8 cellular contexts compared by ENCODE assay signal in the genomic region with DNA sequence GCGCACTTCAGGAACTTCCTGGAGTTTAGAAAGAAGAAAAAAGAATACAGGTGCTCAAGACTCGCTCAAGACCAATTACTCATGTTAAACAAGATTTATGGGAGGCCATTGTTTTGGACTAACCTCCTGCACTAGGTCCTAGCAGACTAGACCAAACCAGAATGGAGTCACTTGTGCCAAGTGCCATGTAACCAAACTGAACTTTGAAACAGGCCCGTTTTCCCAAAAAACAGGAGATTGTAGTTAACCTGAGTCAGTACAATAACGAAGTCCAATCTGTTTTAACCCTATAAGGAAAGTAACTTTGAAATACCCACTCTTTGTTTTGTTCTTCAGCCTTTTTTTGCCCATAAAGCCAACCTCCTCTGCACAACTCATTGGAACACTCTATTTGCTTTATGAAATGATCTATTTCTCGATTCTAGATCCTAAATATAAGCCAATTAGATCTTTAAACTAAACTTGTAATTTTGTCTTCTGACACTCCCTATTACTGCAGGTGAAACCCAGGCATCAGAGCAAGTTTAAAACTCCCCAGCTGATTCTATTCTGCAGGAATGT. TPM values are rescaled to one million over a fixed set of nuclear protein-coding genes. Genes with fewer than 3 reads are reported as not detected.
DNase-seq lines count a peak whose midpoint lies in the region; ATAC-seq, FAIRE-seq and TF ChIP-seq lines count a peak whose summit lies in the region.

No MANE protein-coding gene starts in this region.

- no peaks in the 10 kb centered on the region for H4K20me1 ChIP-seq in GM12878 (ENCODE audit: control insufficient read depth, insufficient read depth)

- BruUV-seq in GM12878 (replicated peaks; lab: Mats Ljungman, UMichigan) = TSS peak; percentile 98

- 75% methylated on average over 5 of the region's 5 CpGs for WGBS in GM12878 (ENCODE audit: insufficient coverage, insufficient replicate concordance, low lambda C conversion rate, missing lambda C conversion rate)
- 95% methylated on average over 5 of the region's 5 CpGs for WGBS in mesenchymal stem cell

- H3K14ac ChIP-seq in mesenchymal stem cell (ENCODE audit: low read length in 2 of 2) = no peak overlapping the region

- SMC1A ChIA-PET in GM12878 (lab: Charles Lee; ENCODE audit: uncharacterized antibody, unreplicated experiment) = interaction anchor here (0.9 to 1.2 kb wide), 3 partner anchors 15 to 97 kb away, joined by 3 to 5 read pairs (median 3); no protein-coding TSS in a partner anchor

- peaks cover 41% of the 10 kb centered on the region for H3K4me1 Mint-ChIP-seq in activated naive CD4-positive, alpha-beta T cell treated with anti-CD3 and anti-CD28 coated beads, Interleukin-2, amount 10 ng/mL, durations not matched to agents 7 days and 5 days

- no peaks in the 10 kb centered on the region for H3K9me3 ChIP-seq in GM12878 (replicated peaks; ENCODE audit: control insufficient read depth, insufficient read depth, low read length)
- no peaks in the 10 kb centered on the region for H3K9me3 ChIP-seq in mesenchymal stem cell (ENCODE audit: control insufficient read depth, low read length)
- no peaks in the 10 kb centered on the region for H3K9me3 ChIP-seq in upper lobe of right lung

- H3K9ac ChIP-seq in GM12878 (ENCODE audit: control insufficient read depth, insufficient read depth, low read length) (peak overlapping the region; percentile 82), mesenchymal stem cell (ENCODE audit: low read length) (peak overlapping the region; percentile 91)

- RAD21 ChIA-PET in GM12878 (lab: Charles Lee; ENCODE audit: unreplicated experiment) = interaction anchor here (1.2 kb wide), 1 partner anchor 8 kb away, joined by 3 read pairs; no protein-coding TSS in a partner anchor

- DNase-seq in activated naive CD4-positive, alpha-beta T cell treated with anti-CD3 and anti-CD28 coated beads, Interleukin-2, amount 10 ng/mL, durations not matched to agents 7 days and 5 days = no peak
- no peak for DNase-seq in activated naive CD4-positive, alpha-beta T cell treated with anti-CD3 and anti-CD28 coated beads, Interleukin-2, amount 50 U/mL, for 16 hours
- DNase-seq in GM12878 (ENCODE audit: low read depth, low spot score) = no peak
- DNase-seq in mesenchymal stem cell = no peak
- DNase-seq in upper lobe of right lung = no peak
- no peak for DNase-seq in epidermal melanocyte (ENCODE audit: insufficient read length, low spot score)
- DNase-seq in NOMO-1 treated with dmso at 0.1 percent for 144 hours (lab: John Stamatoyannopoulos, UW; ENCODE audit: unreplicated experiment) = no peak
- no peak for DNase-seq in stimulated activated CD4-positive, alpha-beta T cell treated with anti-CD3 and anti-CD28 coated beads, Interleukin-4, amount 100 ng/mL, for 1 hour

- H3K4me1 ChIP-seq in GM12878 (ENCODE audit: control insufficient read depth, insufficient read depth, low read length) (peaks cover 7% of the 10 kb centered on the region), mesenchymal stem cell (ENCODE audit: control insufficient read depth, insufficient read depth, low read depth, low read length) (peaks cover 3% of the 10 kb centered on the region), upper lobe of right lung (peaks cover 15% of the 10 kb centered on the region)

- H3K4me3 ChIP-seq in GM12878 (peak overlapping the region; percentile 70), mesenchymal stem cell (ENCODE audit: insufficient read depth in 1 of 2, low read depth in 1 of 2, low read length in 2 of 2) (peak overlapping the region in 1 of 2 experiments; percentile 89), upper lobe of right lung (peak overlapping the region; percentile 87)

- peak overlapping the region in 1 of 2 experiments; percentile 35 for H2BK12ac ChIP-seq in mesenchymal stem cell (ENCODE audit: low read length in 2 of 2)

- peak overlapping the region in 1 of 2 experiments; percentile 82 for H3K4ac ChIP-seq in mesenchymal stem cell (ENCODE audit: low read depth in 1 of 2, low read length in 2 of 2)

- H2BK15ac ChIP-seq in mesenchymal stem cell (ENCODE audit: low read depth, poor library complexity, severe bottlenecking) = no peak overlapping the region

- H2AK5ac ChIP-seq in mesenchymal stem cell (ENCODE audit: low read length, severe bottlenecking) = peak overlapping the region; percentile 81

- H2BK5ac ChIP-seq in mesenchymal stem cell (ENCODE audit: low read depth, low read length, poor library complexity, severe bottlenecking) = peak overlapping the region; percentile 90

- CTCF ChIA-PET in activated naive CD4-positive, alpha-beta T cell treated with anti-CD3 and anti-CD28 coated beads, Interleukin-2, amount 10 ng/mL, durations not matched to agents 7 days and 5 days (lab: Charles Lee) = no interaction called here
- CTCF ChIA-PET in GM12878 (lab: Yijun Ruan, JAX) = interaction anchor here (0.7 kb wide), 1 partner anchor 16 kb away, joined by 3 read pairs; no protein-coding TSS in a partner anchor

- no peaks in the 10 kb centered on the region for H3K36me3 ChIP-seq in GM12878 (ENCODE audit: control insufficient read depth in 2 of 2, insufficient read depth in 2 of 2, low read length in 1 of 2)
- no peaks in the 10 kb centered on the region for H3K36me3 ChIP-seq in mesenchymal stem cell (ENCODE audit: control insufficient read depth in 1 of 2, insufficient read depth in 2 of 2, low read depth in 1 of 2, low read length in 2 of 2)
- no peaks in the 10 kb centered on the region for H3K36me3 ChIP-seq in upper lobe of right lung

- POLR2A ChIA-PET in GM12878 (lab: Charles Lee) = no interaction called here

- no peak overlapping the region for H4K91ac ChIP-seq in mesenchymal stem cell (ENCODE audit: low read length)

- H3K27me3 ChIP-seq in GM12878 (replicated peaks in 1 of 2; ENCODE audit: control insufficient read depth in 2 of 2, insufficient read depth in 2 of 2, low read length in 1 of 2) (no peaks in the 10 kb centered on the region), mesenchymal stem cell (ENCODE audit: control insufficient read depth in 1 of 2, insufficient read depth in 1 of 2, low read length in 2 of 2) (no peaks in the 10 kb centered on the region), upper lobe of right lung (no peaks in the 10 kb centered on the region)

- H2BK120ac ChIP-seq in mesenchymal stem cell (ENCODE audit: low read depth, low read length) = no peak overlapping the region

- no peak for TF ChIP-seq RAD21 in GM12878 (IDR thresholded peaks at IDR 0.05; ENCODE audit: insufficient read depth, low read depth, low read length)

- intact Hi-C loops in GM12878 (cut with micrococcal nuclease; ENCODE audit: unreplicated experiment) (loop anchor here (5.0 to 10.0 kb wide), 2 partner anchors 142 to 315 kb away; partner anchors contain the start of genes MAP10 and SIPA1L2), upper lobe of right lung (cut with DNase I) (no loop called here)

- peak overlapping the region; percentile 90 for H3K27ac Mint-ChIP-seq in activated naive CD4-positive, alpha-beta T cell treated with anti-CD3 and anti-CD28 coated beads, Interleukin-2, amount 10 ng/mL, durations not matched to agents 7 days and 5 days

- H3K79me1 ChIP-seq in mesenchymal stem cell (replicated peaks; ENCODE audit: low read length, poor library complexity, severe bottlenecking) = peaks cover 5% of the 10 kb centered on the region

- no peaks in the 10 kb centered on the region for H3K9me3 Mint-ChIP-seq in activated naive CD4-positive, alpha-beta T cell treated with anti-CD3 and anti-CD28 coated beads, Interleukin-2, amount 10 ng/mL, durations not matched to agents 7 days and 5 days

- H3K18ac ChIP-seq in mesenchymal stem cell (ENCODE audit: low read depth in 1 of 2, low read length in 2 of 2) = peak overlapping the region; percentile 34 to 75

- H3K79me2 ChIP-seq in GM12878 (ENCODE audit: control insufficient read depth, insufficient read depth, low read length) = peaks cover 14% of the 10 kb centered on the region

- no peak for TF ChIP-seq POLR2A in GM12878 (IDR thresholded peaks at IDR 0.05; ENCODE audit: low read depth, low read length)

- peaks cover 9% of the 10 kb centered on the region for H3K36me3 Mint-ChIP-seq in activated naive CD4-positive, alpha-beta T cell treated with anti-CD3 and anti-CD28 coated beads, Interleukin-2, amount 10 ng/mL, durations not matched to agents 7 days and 5 days

- no peaks in the 10 kb centered on the region for H3K27me3 Mint-ChIP-seq in activated naive CD4-positive, alpha-beta T cell treated with anti-CD3 and anti-CD28 coated beads, Interleukin-2, amount 10 ng/mL, durations not matched to agents 7 days and 5 days

- TF ChIP-seq EP300 in GM12878 (IDR thresholded peaks at IDR 0.05; ENCODE audit: borderline replicate concordance in 1 of 2, control insufficient read depth in 1 of 2, low read depth in 2 of 2, low read length in 2 of 2) = no peak

- TF ChIP-seq CTCF in GM12878 (IDR thresholded peaks at IDR 0.05 in 2 of 3, conservative IDR thresholded peaks at IDR 0.05 in 1 of 3; ENCODE audit: control insufficient read depth in 2 of 3, extremely low read depth in 1 of 3, insufficient read depth in 1 of 3, low read depth in 3 of 3, low read length in 3 of 3) = no peak
- TF ChIP-seq CTCF in upper lobe of right lung (IDR thresholded peaks at IDR 0.05) = no peak

- peak overlapping the region; percentile 88 for H3K4me2 ChIP-seq in GM12878 (ENCODE audit: control insufficient read depth, insufficient read depth)
- H3K4me2 ChIP-seq in mesenchymal stem cell (ENCODE audit: low read length, poor library complexity, severe bottlenecking) = peak overlapping the region; percentile 73

- H3K4me3 Mint-ChIP-seq in activated naive CD4-positive, alpha-beta T cell treated with anti-CD3 and anti-CD28 coated beads, Interleukin-2, amount 10 ng/mL, durations not matched to agents 7 days and 5 days = peak overlapping the region; percentile 96

- FAIRE-seq in GM12878 (lab: Jason Lieb, UNC) = no peak

- H2AFZ ChIP-seq in GM12878 (ENCODE audit: control insufficient read depth, low read depth, low read length) (peak overlapping the region; percentile 98), mesenchymal stem cell (ENCODE audit: low read depth, low read length) (peak overlapping the region; percentile 60)

- ATAC-seq in GM12878 = no peak
- no peak for ATAC-seq in upper lobe of right lung

- no peak overlapping the region for H3K23ac ChIP-seq in mesenchymal stem cell (ENCODE audit: low read length in 2 of 2)

- peak overlapping the region; percentile 95 for H4K8ac ChIP-seq in mesenchymal stem cell (ENCODE audit: low read length)

- in situ Hi-C loops in GM12878 (cut with MboI) = no loop called here

- H3K27ac ChIP-seq in GM12878 (ENCODE audit: control insufficient read depth, insufficient read depth) (peak overlapping the region; percentile 81), mesenchymal stem cell (ENCODE audit: low read length, poor library complexity, severe bottlenecking) (peak overlapping the region; percentile 98), upper lobe of right lung (peak overlapping the region; percentile 90)

RNA-seq across cellular contexts. Expression of gene NTPCR, which starts 0.7 kb away (rescaled TPM):
- 49.6 and 50.4 TPM in 2 replicates for total RNA-seq in GM12878 (2013; cell fraction: nucleolus; rRNA removed)
- total RNA-seq in GM12878 (2014; rRNA removed) (25.4 and 36.3 TPM in 2 replicates), GM12878 (2014; rRNA removed; fragmentation: Illumina TruSeq; extraction: Trizol) (30.6 and 31.5 TPM in 2 replicates), GM12878 (2021) (48.3 and 50.2 TPM in 2 replicates), upper lobe of right lung (28.7 TPM)
- polyA plus RNA-seq in GM12878 (2011; ENCODE audit: low read depth) = 24.9 TPM
- polyA plus RNA-seq in GM12878 (2011; rRNA removed) (64.8 and 74.6 TPM in 2 replicates), GM12878 (2014; fragmentation: Illumina TruSeq; extraction: Trizol) (46.8 and 50.6 TPM in 2 replicates), GM12878 (2014; fragmentation: Nextera tagmentation; extraction: Ambion mirVana) (10 to 100 TPM; 77.4 to 84.4 TPM), GM12878 (2014; rRNA removed) (29.6 and 31.2 TPM in 2 replicates), GM12878 (2016; fragmentation: Nextera tagmentation; extraction: Ambion mirVana) (100 to 1,000 TPM; 102 to 109 TPM)
- 31.9 and 37.5 TPM in 2 replicates for polyA plus RNA-seq in GM12878 (2011; cell fraction: cytosol; rRNA removed)
- polyA plus RNA-seq in GM12878 (2011; cell fraction: nucleus; rRNA removed) = 34.9 and 48.4 TPM in 2 replicates
- polyA plus RNA-seq in GM12878 (2012) = 36.6 and 47.7 TPM in 2 replicates
- 26.6 and 28.2 TPM in 2 replicates for polyA minus RNA-seq in GM12878 (2011; rRNA and poly(A)+ RNA removed)
- 13.4 and 19.0 TPM in 2 replicates for polyA minus RNA-seq in GM12878 (2011; cell fraction: cytosol; rRNA and poly(A)+ RNA removed)
- polyA minus RNA-seq in GM12878 (2011; cell fraction: nucleus; rRNA and poly(A)+ RNA removed) = 27.7 and 40.9 TPM in 2 replicates
- 33.9 TPM for polyA plus RNA-seq in mesenchymal stem cell (2013, experiment 1 of 2)
- polyA plus RNA-seq in mesenchymal stem cell (2013, experiment 2 of 2) = 34.1 TPM
